Comparison of ENCODE assay signal across 10 cellular contexts in genomic region chr4:2799444-2799911, GRCh38. TPM values are rescaled to one million over a fixed set of nuclear protein-coding genes. Genes with fewer than 3 reads are reported as not detected.
DNase-seq lines count a peak whose midpoint lies in the region; ATAC-seq and TF ChIP-seq lines count a peak whose summit lies in the region.
"Had no signal": no experiment of that assay in that cellular context is flagged by ENCODE, and none has a peak within 500 bp of the region (broad histone marks: within the 10 kb centered on the region; RNA-seq: fewer than 3 reads in every experiment).

No MANE protein-coding gene starts in this region.

- H3K18ac ChIP-seq in neuronal stem cell (ENCODE audit: low read length) = peak overlapping the region; percentile 84

- H3K79me1 ChIP-seq in neuronal stem cell (ENCODE audit: low read depth, low read length) = no peaks in the 10 kb centered on the region

- no peaks in the 10 kb centered on the region for H3K9me3 ChIP-seq in CD4-positive, alpha-beta T cell (ENCODE audit: control insufficient read depth, low read length)
- no peaks in the 10 kb centered on the region for H3K9me3 ChIP-seq in OCI-LY3 (ENCODE audit: insufficient read depth, low read length)
- H3K9me3 ChIP-seq in neuronal stem cell (replicated peaks in 1 of 2; ENCODE audit: control insufficient read depth in 2 of 2, insufficient read depth in 1 of 2, low read depth in 1 of 2, low read length in 2 of 2) = peaks cover 0 to 2% of the 10 kb centered on the region in 2 donors

- H3K36me3 ChIP-seq in OCI-LY3 (replicated peaks; ENCODE audit: low read depth, low read length) (no peaks in the 10 kb centered on the region), neuronal stem cell (replicated peaks in 1 of 2; ENCODE audit: control insufficient read depth in 2 of 2, insufficient read depth in 2 of 2, low read length in 2 of 2) (no peaks in the 10 kb centered on the region)

- no CpG with 5 or more reads among the region's 10 CpGs for WGBS in neuronal stem cell (ENCODE audit: extremely low coverage in 2 of 2, insufficient read length in 2 of 2, insufficient replicate concordance in 1 of 2), 2 donors

- H3K4me2 ChIP-seq in OCI-LY3 (ENCODE audit: low read length) (peak overlapping the region; percentile 77), neuronal stem cell (ENCODE audit: insufficient read depth, low read length, poor library complexity, severe bottlenecking) (no peak overlapping the region)

- peak overlapping the region; percentile 58 for H2BK5ac ChIP-seq in neuronal stem cell (ENCODE audit: low read length)

- H3K4me1 Mint-ChIP-seq in CD4-positive, alpha-beta T cell (ENCODE audit: low read depth) = peaks cover 44% of the 10 kb centered on the region

- H3K14ac ChIP-seq in neuronal stem cell (ENCODE audit: low read length) = peak overlapping the region; percentile 27

- no peaks in the 10 kb centered on the region for H3K27me3 ChIP-seq in CD4-positive, alpha-beta T cell (ENCODE audit: control insufficient read depth, insufficient read depth, low read length)
- no peaks in the 10 kb centered on the region for H3K27me3 ChIP-seq in OCI-LY3 (ENCODE audit: low read depth, low read length)
- no peaks in the 10 kb centered on the region for H3K27me3 ChIP-seq in dorsolateral prefrontal cortex
- peaks cover 0 to 7% (median 2%) of the 10 kb centered on the region in 3 experiments for H3K27me3 ChIP-seq in neuronal stem cell (ENCODE audit: control insufficient read depth in 3 of 3, insufficient read depth in 3 of 3, low read depth in 1 of 3, low read length in 3 of 3)

- H2AFZ ChIP-seq in OCI-LY3 (ENCODE audit: low read depth, low read length) (no peak overlapping the region), neuronal stem cell (ENCODE audit: low read length) (no peak overlapping the region)

- peak overlapping the region; percentile 93 for H3K27ac Mint-ChIP-seq in CD4-positive, alpha-beta T cell

- H3K27me3 Mint-ChIP-seq in CD4-positive, alpha-beta T cell = no peaks in the 10 kb centered on the region

- peak overlapping the region; percentile 11 for H2BK15ac ChIP-seq in neuronal stem cell (ENCODE audit: low read length)

- peak overlapping the region; percentile 16 for H2BK12ac ChIP-seq in neuronal stem cell (ENCODE audit: low read length)

- ATAC-seq in CD4-positive, alpha-beta T cell (ENCODE audit: poor library complexity) = no peak
- ATAC-seq in GM18517 (IDR thresholded peaks at IDR 0.05; ENCODE audit: unreplicated experiment) = no peak
- ATAC-seq in GM21526 (IDR thresholded peaks at IDR 0.05; ENCODE audit: low FRiP score, unreplicated experiment) = no peak
- no peak for ATAC-seq in HG02610 (IDR thresholded peaks at IDR 0.05; ENCODE audit: unreplicated experiment)

- no peak overlapping the region for H3K4ac ChIP-seq in neuronal stem cell (ENCODE audit: low read length)

- no peaks in the 10 kb centered on the region for H3K9me3 Mint-ChIP-seq in CD4-positive, alpha-beta T cell

- H3K4me3 ChIP-seq in OCI-LY3 (ENCODE audit: low read length) = peak overlapping the region; percentile 59
- H3K4me3 ChIP-seq in dorsolateral prefrontal cortex = peak overlapping the region in 26 of 59 donors; percentile 2 to 41 (median 29)
- no peak overlapping the region for H3K4me3 ChIP-seq in neuronal stem cell (ENCODE audit: low read length in 2 of 2)

- H3K9ac ChIP-seq in OCI-LY3 (ENCODE audit: low read length) (peak overlapping the region; percentile 34; the same call in 1 of the 2 replicates), neuronal stem cell (ENCODE audit: low read depth, low read length, poor library complexity) (no peak overlapping the region)

- intact Hi-C loops in CD4-positive, alpha-beta T cell (cut with DNase I, micrococcal nuclease) = loop anchor here (2.0 to 10.0 kb wide), 3 partner anchors 13 to 45 kb away; partner anchors contain the start of gene ADD1 (in 1 of the 2)
- intact Hi-C loops in dorsolateral prefrontal cortex (cut with DNase I) = no loop called here

- H2AK5ac ChIP-seq in neuronal stem cell (ENCODE audit: low read depth, low read length) = peak overlapping the region; percentile 94

- H3K79me2 ChIP-seq in OCI-LY3 (ENCODE audit: low read length) = no peaks in the 10 kb centered on the region

- CTCF ChIA-PET in CD4-positive, alpha-beta T cell (lab: Charles Lee) = interaction anchor here (0.6 kb wide), 1 partner anchor 81 kb away, joined by 3 read pairs; no protein-coding TSS in a partner anchor

- H3K4me1 ChIP-seq in OCI-LY3 (ENCODE audit: low read length) = peaks cover 69% of the 10 kb centered on the region
- peaks cover 16 to 36% of the 10 kb centered on the region in 2 donors for H3K4me1 ChIP-seq in neuronal stem cell (ENCODE audit: control insufficient read depth in 2 of 2, insufficient read depth in 1 of 2, low read depth in 1 of 2, low read length in 2 of 2)

- H3K36me3 Mint-ChIP-seq in CD4-positive, alpha-beta T cell (ENCODE audit: low read depth) = no peaks in the 10 kb centered on the region

- POLR2A ChIA-PET in CD4-positive, alpha-beta T cell (lab: Charles Lee) = interaction anchor here (0.7 to 5.0 kb wide), 5 partner anchors 12 to 136 kb away, joined by 3 to 58 read pairs (median 13); no protein-coding TSS in a partner anchor

- peak in 2 of 10 experiments; percentile 0 to 32 for DNase-seq in CD4-positive, alpha-beta T cell
- DNase-seq in dorsolateral prefrontal cortex (peak in 3 of 10 donors; percentile 42), neuronal stem cell (ENCODE audit: low spot score) (no peak), epidermal melanocyte (ENCODE audit: insufficient read length, low spot score) (no peak)
- DNase-seq: GOT3, NCI-H1417 treated with DMSO at 0.1 percent for 48 hours had no signal

- no peak overlapping the region for H4K91ac ChIP-seq in neuronal stem cell (ENCODE audit: low read depth, low read length, poor library complexity)

- H3K27ac ChIP-seq in CD4-positive, alpha-beta T cell (ENCODE audit: low read depth, low read length) = peak overlapping the region; percentile 66
- H3K27ac ChIP-seq in OCI-LY3 (ENCODE audit: low read length) (no peak overlapping the region), dorsolateral prefrontal cortex (peak overlapping the region in 55 of 59 donors; percentile 20 to 90 (median 77)), neuronal stem cell (replicated peaks; ENCODE audit: low read length) (no peak overlapping the region)

- H3K4me3 Mint-ChIP-seq in CD4-positive, alpha-beta T cell = peak overlapping the region; percentile 84

- H3K23ac ChIP-seq in neuronal stem cell (ENCODE audit: low read depth, low read length, poor library complexity) = peak overlapping the region; percentile 69

- TF ChIP-seq CTCF in CD4-positive, alpha-beta T cell (IDR thresholded peaks at IDR 0.05) = no peak
- TF ChIP-seq CTCF in OCI-LY3 (IDR thresholded peaks at IDR 0.05; ENCODE audit: low read depth, low read length) = no peak
- TF ChIP-seq CTCF in dorsolateral prefrontal cortex (IDR thresholded peaks at IDR 0.05 in 54 of 56, conservative IDR thresholded peaks at IDR 0.05 in 2 of 56; ENCODE audit: low read depth in 1 of 56, partially characterized antibody in 56 of 56) = no peak

- no peak overlapping the region for H4K8ac ChIP-seq in neuronal stem cell (ENCODE audit: low read depth, low read length)

- no peaks in the 10 kb centered on the region for H4K20me1 ChIP-seq in OCI-LY3 (ENCODE audit: insufficient read depth, low read length)

- H2BK120ac ChIP-seq in neuronal stem cell (ENCODE audit: low read depth, low read length) = no peak overlapping the region

RNA-seq across cellular contexts. Expression of gene SH3BP2, which starts 6.6 kb away (rescaled TPM):
- 10 to 100 TPM; 30.1 to 30.5 TPM for total RNA-seq in CD4-positive, alpha-beta T cell
- 10 to 100 TPM; 15.0 to 67.4 (median 33.4) TPM for total RNA-seq in dorsolateral prefrontal cortex
- 8.1 TPM for polyA plus RNA-seq in neuronal stem cell (2013, experiment 1 of 2)
- polyA plus RNA-seq in neuronal stem cell (2013, experiment 2 of 2) = 8.7 TPM

RNA-seq across cellular contexts. Expression of gene TNIP2, which starts 43.3 kb away (rescaled TPM):
- 10 to 100 TPM; 43.8 to 49.1 TPM for total RNA-seq in CD4-positive, alpha-beta T cell
- 10 to 100 TPM in 94 of 120 experiments, 1 to 10 TPM in 26; 4.8 to 32.4 (median 12.7) TPM for total RNA-seq in dorsolateral prefrontal cortex
- polyA plus RNA-seq in neuronal stem cell (2013, experiment 1 of 2) = 14.8 TPM
- 15.1 TPM for polyA plus RNA-seq in neuronal stem cell (2013, experiment 2 of 2)

RNA-seq across cellular contexts. Expression of gene ADD1, which starts 44.2 kb away (rescaled TPM):
- total RNA-seq in CD4-positive, alpha-beta T cell = 100 to 1,000 TPM; 153 TPM
- 100 to 1,000 TPM; 448 to 781 (median 536) TPM for total RNA-seq in dorsolateral prefrontal cortex
- polyA plus RNA-seq in neuronal stem cell (2013, experiment 1 of 2) = 169 TPM
- 159 TPM for polyA plus RNA-seq in neuronal stem cell (2013, experiment 2 of 2)

Comparison
In these comparisons a context has a peak if more than half of its experiments do, and no peak if none do; other contexts are left out.
1. H3K27ac ChIP-seq: peak in CD4-positive, alpha-beta T cell (single experiment) and dorsolateral prefrontal cortex (55 of 59); none in OCI-LY3 (single experiment) and neuronal stem cell (single experiment).
2. intact Hi-C loops: an anchor here in CD4-positive, alpha-beta T cell (2.0 to 10.0 kb wide); none called in dorsolateral prefrontal cortex.